ENCODE assay signal across 11 cellular contexts in genomic region chr11:128336203-128336602, GRCh38.
DNase-seq lines count a peak whose midpoint lies in the region; ATAC-seq and TF ChIP-seq lines count a peak whose summit lies in the region.
"Had no signal": no experiment of that assay in that cellular context is flagged by ENCODE, and none has a peak within 500 bp of the region (broad histone marks: within the 10 kb centered on the region; RNA-seq: fewer than 3 reads in every experiment).

No MANE protein-coding gene starts in this region.

- in situ Hi-C loops in G401 (cut with HindIII; ENCODE audit: low sequenced_read_pairs) = no loop called here

- TF ChIP-seq POLR2A in esophagus muscularis mucosa (IDR thresholded peaks at IDR 0.05; ENCODE audit: low read depth) = no peak

- no peaks in the 10 kb centered on the region for H3K27me3 ChIP-seq in esophagus muscularis mucosa
- H3K27me3 ChIP-seq: SJSA1 had no signal

- H3K4me3 ChIP-seq in esophagus muscularis mucosa (no peak overlapping the region), mesodermal cell (ENCODE audit: extremely low read depth, insufficient read depth, low read length, poor library complexity, severe bottlenecking) (no peak overlapping the region)
- H3K4me3 ChIP-seq: SJSA1 had no signal

- H3K9me3 ChIP-seq in esophagus muscularis mucosa = no peaks in the 10 kb centered on the region
- no peaks in the 10 kb centered on the region for H3K9me3 ChIP-seq in mesodermal cell (ENCODE audit: control insufficient read depth, low read length)
- H3K9me3 ChIP-seq: SJSA1 had no signal

- WGBS in esophagus muscularis mucosa = 62% methylated on average over 5 of the region's 6 CpGs
- WGBS in mesodermal cell (ENCODE audit: insufficient coverage in 2 of 2), 2 experiments = 70 to 71% methylated on average over 6 of the region's 6 CpGs

- peak; percentile 86 for DNase-seq in A172 (ENCODE audit: low spot score)
- peak; percentile 73 for DNase-seq in HT1080 (ENCODE audit: low read depth)
- peak; percentile 80 for DNase-seq in esophagus muscularis mucosa (ENCODE audit: extremely low spot score)
- no peak for DNase-seq in HPDE6-E6E7 (ENCODE audit: extremely low spot score)
- DNase-seq in G401 (ENCODE audit: low spot score) = no peak
- DNase-seq: cortex of kidney, midbrain had no signal

- no peak for TF ChIP-seq CTCF in esophagus muscularis mucosa (IDR thresholded peaks at IDR 0.05)

- intact Hi-C loops in esophagus muscularis mucosa (cut with DNase I) = no loop called here

- no peak for TF ChIP-seq EP300 in esophagus muscularis mucosa (IDR thresholded peaks at IDR 0.05)

- no peaks in the 10 kb centered on the region for H3K36me3 ChIP-seq in esophagus muscularis mucosa
- H3K36me3 ChIP-seq in mesodermal cell (ENCODE audit: control insufficient read depth, insufficient read depth, low read length) = no peaks in the 10 kb centered on the region
- H3K36me3 ChIP-seq: SJSA1 had no signal

- H3K4me1 ChIP-seq in esophagus muscularis mucosa (peaks cover 0 to 30% (median 11%) of the 10 kb centered on the region in 4 donors), mesodermal cell (ENCODE audit: control insufficient read depth, insufficient read depth, low read length, poor library complexity, severe bottlenecking) (peaks cover 28% of the 10 kb centered on the region)

- ATAC-seq in HG03342 (IDR thresholded peaks at IDR 0.05; ENCODE audit: unreplicated experiment) (no peak), GM21529 (IDR thresholded peaks at IDR 0.05; ENCODE audit: unreplicated experiment) (no peak)

- H3K27ac ChIP-seq in esophagus muscularis mucosa (replicated peaks in 1 of 4) (no peak overlapping the region), mesodermal cell (ENCODE audit: low read depth, low read length, severe bottlenecking) (peak overlapping the region; percentile 79)
- H3K27ac ChIP-seq: SJSA1 had no signal

Comparison
In these comparisons a context has a peak if more than half of its experiments do, and no peak if none do; other contexts are left out.
1. DNase-seq: peak in A172 (single experiment), HT1080 (single experiment) and esophagus muscularis mucosa (single experiment); none in HPDE6-E6E7 (single experiment) and G401 (single experiment).